Comparison of ENCODE assay signal across 10 cellular contexts in the genomic region with DNA sequence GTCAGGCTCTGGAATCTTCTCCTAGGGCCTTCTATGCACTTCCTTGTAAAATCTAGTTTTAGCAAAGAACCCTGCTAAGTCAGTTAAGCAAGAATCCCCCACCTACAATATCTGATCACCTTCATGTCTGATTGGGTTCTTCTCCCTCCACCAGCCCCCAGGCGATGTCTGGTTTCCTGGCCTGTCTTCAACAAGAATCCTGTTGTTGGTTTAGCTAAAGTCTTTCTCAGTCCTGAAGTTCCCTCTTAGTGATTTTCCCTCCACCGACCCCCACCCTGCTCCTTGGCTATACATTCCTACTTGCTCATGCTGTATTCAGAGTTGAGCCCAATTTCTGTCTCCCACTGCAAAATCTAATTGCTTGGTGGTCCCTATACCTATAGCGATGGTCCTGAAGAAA. TPM values are rescaled to one million over a fixed set of nuclear protein-coding genes. Genes with fewer than 3 reads are reported as not detected.
DNase-seq lines count a peak whose midpoint lies in the region; ATAC-seq and TF ChIP-seq lines count a peak whose summit lies in the region.
"Had no signal": no experiment of that assay in that cellular context is flagged by ENCODE, and none has a peak within 500 bp of the region (broad histone marks: within the 10 kb centered on the region; RNA-seq: fewer than 3 reads in every experiment).

No MANE protein-coding gene starts in this region.

- peaks cover 25 to 27% of the 10 kb centered on the region in 2 experiments for H3K4me1 ChIP-seq in HCT116 (ENCODE audit: control insufficient read depth in 1 of 2, insufficient read depth in 2 of 2, low read length in 2 of 2)
- H3K4me1 ChIP-seq in foreskin keratinocyte, result peaks cover 11% of the 10 kb centered on the region
- H3K4me1 ChIP-seq in sigmoid colon, result peaks cover 0 to 19% (median 14%) of the 10 kb centered on the region in 4 donors

- TF ChIP-seq POLR2A in HCT116 (IDR thresholded peaks at IDR 0.05; ENCODE audit: borderline replicate concordance, extremely low read depth, insufficient read depth, insufficient read length), result no peak
- TF ChIP-seq POLR2A in sigmoid colon (IDR thresholded peaks at IDR 0.05), result no peak

- 96 to 97% methylated on average over 3 of the region's 3 CpGs for WGBS in sigmoid colon, 2 donors

- H3K36me3 ChIP-seq in HCT116 (ENCODE audit: control insufficient read depth in 1 of 2, insufficient read depth in 2 of 2, low read length in 2 of 2) (no peaks in the 10 kb centered on the region), sigmoid colon (no peaks in the 10 kb centered on the region)

- peak overlapping the region; percentile 38; the same call in 1 of the 2 replicates for H3K4me2 ChIP-seq in HCT116 (ENCODE audit: low read length)

- DNase-seq in HCT116 (ENCODE audit: low read depth, low spot score) (no peak), T-cell (no peak), foreskin keratinocyte (no peak), sigmoid colon (no peak), HuH-7.5 (ENCODE audit: low spot score) (no peak)
- no peak for DNase-seq in activated CD4-positive, alpha-beta T cell treated with anti-CD3 and anti-CD28 coated beads for 36 hours
- no peak for DNase-seq in stimulated activated naive CD4-positive, alpha-beta T cell (lab: John Stamatoyannopoulos, UW)
- DNase-seq: COR-L47; stimulated activated naive CD8-positive, alpha-beta T cell treated with anti-CD3 and anti-CD28 coated beads, Interleukin-15, Interleukin-2, amounts not matched to agents 100 U/mL and 50 U/mL, for 24 hours had no signal

- no peak for TF ChIP-seq RAD21 in HCT116 (IDR thresholded peaks at IDR 0.05; ENCODE audit: low read depth)

- peaks cover 2% of the 10 kb centered on the region for H3K36me3 Mint-ChIP-seq in T-cell
- no peaks in the 10 kb centered on the region for H3K36me3 Mint-ChIP-seq in activated CD4-positive, alpha-beta T cell treated with anti-CD3 and anti-CD28 coated beads for 36 hours (ENCODE audit: low read depth)

- H2AFZ ChIP-seq in HCT116 (ENCODE audit: low read depth, low read length, poor library complexity, severe bottlenecking), result peak overlapping the region; percentile 91

- CTCF ChIA-PET in HCT116 (lab: Charles Lee), result interaction anchor here (1.3 kb wide), 1 partner anchor 43 kb away, joined by 6 read pairs; no protein-coding TSS in a partner anchor
- CTCF ChIA-PET in T-cell (lab: Charles Lee), result no interaction called here
- CTCF ChIA-PET in activated CD4-positive, alpha-beta T cell treated with anti-CD3 and anti-CD28 coated beads for 36 hours (lab: Charles Lee), result interaction anchor here (1.5 kb wide), 1 partner anchor 43 kb away, joined by 3 read pairs; no protein-coding TSS in a partner anchor

- TF ChIP-seq EP300 in sigmoid colon (IDR thresholded peaks at IDR 0.05), result no peak

- H3K4me3 ChIP-seq in HCT116 (replicated peaks in 1 of 2; ENCODE audit: low read depth in 1 of 2, low read length in 2 of 2) (no peak overlapping the region), sigmoid colon (no peak overlapping the region)

- H3K9me3 Mint-ChIP-seq in T-cell, result peaks cover 5 to 9% (median 6%) of the 10 kb centered on the region in 3 donors
- peaks cover 11% of the 10 kb centered on the region for H3K9me3 Mint-ChIP-seq in activated CD4-positive, alpha-beta T cell treated with anti-CD3 and anti-CD28 coated beads for 36 hours (ENCODE audit: low read depth)

- peaks cover 0 to under 1% of the 10 kb centered on the region in 2 donors for H3K27me3 Mint-ChIP-seq in T-cell
- H3K27me3 Mint-ChIP-seq in activated CD4-positive, alpha-beta T cell treated with anti-CD3 and anti-CD28 coated beads for 36 hours, result no peaks in the 10 kb centered on the region

- ATAC-seq in HCT116 (no peak), T-cell (replicated peaks in 1 of 4) (no peak), foreskin keratinocyte (no peak), HG03354 (IDR thresholded peaks at IDR 0.05; ENCODE audit: poor library complexity, severe bottlenecking, unreplicated experiment) (no peak)
- no peak for ATAC-seq in activated CD4-positive, alpha-beta T cell treated with anti-CD3 and anti-CD28 coated beads for 36 hours
- ATAC-seq: stimulated activated naive CD8-positive, alpha-beta T cell treated with anti-CD3 and anti-CD28 coated beads, Interleukin-15, Interleukin-2, amounts not matched to agents 100 U/mL and 50 U/mL, for 24 hours had no signal

- H3K4me3 Mint-ChIP-seq in T-cell, result peak overlapping the region in 1 of 3 donors; percentile 68
- no peak overlapping the region for H3K4me3 Mint-ChIP-seq in activated CD4-positive, alpha-beta T cell treated with anti-CD3 and anti-CD28 coated beads for 36 hours

- RAD21 ChIA-PET in HCT116 (lab: Charles Lee; ENCODE audit: low non-redundant PET in 1 of 2, low total read pairs in 2 of 2, uncharacterized antibody in 2 of 2, unreplicated experiment in 2 of 2), result no interaction called here

- H3K27ac Mint-ChIP-seq in T-cell, result peak overlapping the region; percentile 11 to 46
- H3K27ac Mint-ChIP-seq in activated CD4-positive, alpha-beta T cell treated with anti-CD3 and anti-CD28 coated beads for 36 hours, result no peak overlapping the region

- BruUV-seq in HCT116 (replicated peaks; lab: Mats Ljungman, UMichigan), result TSS peak; percentile 86

- H3K27me3 ChIP-seq in HCT116 (ENCODE audit: insufficient read depth, low read length) (no peaks in the 10 kb centered on the region), foreskin keratinocyte (no peaks in the 10 kb centered on the region), sigmoid colon (no peaks in the 10 kb centered on the region)

- H3K9me3 ChIP-seq in HCT116 (ENCODE audit: control insufficient read depth in 1 of 2, insufficient read depth in 1 of 2, low read depth in 1 of 2, low read length in 2 of 2) (peaks cover 0 to 5% of the 10 kb centered on the region in 2 experiments; a peak in 2 of 4 replicates), sigmoid colon (peaks cover 0 to 8% (median 3%) of the 10 kb centered on the region in 4 donors)

- H4K20me1 ChIP-seq in HCT116 (ENCODE audit: insufficient read depth), result no peaks in the 10 kb centered on the region

- TF ChIP-seq CTCF in HCT116 (IDR thresholded peaks at IDR 0.05 in 2 of 3, conservative IDR thresholded peaks at IDR 0.05 in 1 of 3; ENCODE audit: borderline replicate concordance in 1 of 3, insufficient read depth in 1 of 3, low read depth in 2 of 3, low read length in 2 of 3) (no peak), foreskin keratinocyte (conservative IDR thresholded peaks at IDR 0.05) (no peak), sigmoid colon (IDR thresholded peaks at IDR 0.05) (no peak)

- no peaks in the 10 kb centered on the region for H3K79me2 ChIP-seq in HCT116 (ENCODE audit: insufficient read depth, low read length)

- POLR2A ChIA-PET in HCT116 (lab: Charles Lee) (no interaction called here), T-cell (lab: Charles Lee) (no interaction called here)
- POLR2A ChIA-PET in activated CD4-positive, alpha-beta T cell treated with anti-CD3 and anti-CD28 coated beads for 36 hours (lab: Charles Lee), result no interaction called here

- peaks cover 15 to 21% (median 21%) of the 10 kb centered on the region in 3 donors for H3K4me1 Mint-ChIP-seq in T-cell
- peaks cover 9% of the 10 kb centered on the region for H3K4me1 Mint-ChIP-seq in activated CD4-positive, alpha-beta T cell treated with anti-CD3 and anti-CD28 coated beads for 36 hours

- H3K9ac ChIP-seq in HCT116 (ENCODE audit: low read length), result peak overlapping the region; percentile 37

- no peaks in the 10 kb centered on the region for H3K9me2 ChIP-seq in HCT116 (ENCODE audit: insufficient read depth)

- intact Hi-C loops in HCT116 (cut with micrococcal nuclease), result no loop called here
- intact Hi-C loops in sigmoid colon (cut with DNase I), result no loop called here
- intact Hi-C loops in activated CD4-positive, alpha-beta T cell treated with anti-CD3 and anti-CD28 coated beads for 36 hours (cut with DNase I, micrococcal nuclease), result no loop called here

- H3K27ac ChIP-seq in HCT116 (ENCODE audit: low read depth, low read length) (peak overlapping the region; percentile 66), foreskin keratinocyte (peak overlapping the region; percentile 11), sigmoid colon (peak overlapping the region; percentile 50 to 63 (median 60))

TF ChIP-seq in HCT116, 20 proteins besides CTCF, POLR2A, EP300 and RAD21 (continues in another document):
- TF ChIP-seq CBX3 (IDR thresholded peaks at IDR 0.05; ENCODE audit: low read depth) (no peak), ZNF274 (IDR thresholded peaks at IDR 0.05; ENCODE audit: low read depth, low read length) (no peak), ATF3 (IDR thresholded peaks at IDR 0.05) (no peak), ELF1 (IDR thresholded peaks at IDR 0.05; ENCODE audit: borderline replicate concordance, low read depth) (no peak), EGR1 (IDR thresholded peaks at IDR 0.05; ENCODE audit: low read depth) (no peak)
- TF ChIP-seq, protein P1, sequence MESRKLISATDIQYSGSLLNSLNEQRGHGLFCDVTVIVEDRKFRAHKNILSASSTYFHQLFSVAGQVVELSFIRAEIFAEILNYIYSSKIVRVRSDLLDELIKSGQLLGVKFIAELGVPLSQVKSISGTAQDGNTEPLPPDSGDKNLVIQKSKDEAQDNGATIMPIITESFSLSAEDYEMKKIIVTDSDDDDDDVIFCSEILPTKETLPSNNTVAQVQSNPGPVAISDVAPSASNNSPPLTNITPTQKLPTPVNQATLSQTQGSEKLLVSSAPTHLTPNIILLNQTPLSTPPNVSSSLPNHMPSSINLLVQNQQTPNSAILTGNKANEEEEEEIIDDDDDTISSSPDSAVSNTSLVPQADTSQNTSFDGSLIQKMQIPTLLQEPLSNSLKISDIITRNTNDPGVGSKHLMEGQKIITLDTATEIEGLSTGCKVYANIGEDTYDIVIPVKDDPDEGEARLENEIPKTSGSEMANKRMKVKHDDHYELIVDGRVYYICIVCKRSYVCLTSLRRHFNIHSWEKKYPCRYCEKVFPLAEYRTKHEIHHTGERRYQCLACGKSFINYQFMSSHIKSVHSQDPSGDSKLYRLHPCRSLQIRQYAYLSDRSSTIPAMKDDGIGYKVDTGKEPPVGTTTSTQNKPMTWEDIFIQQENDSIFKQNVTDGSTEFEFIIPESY (IDR thresholded peaks at IDR 0.05; ENCODE audit: extremely low read depth, insufficient replicate concordance, low read length), result no peak
- TF ChIP-seq, protein P2, sequence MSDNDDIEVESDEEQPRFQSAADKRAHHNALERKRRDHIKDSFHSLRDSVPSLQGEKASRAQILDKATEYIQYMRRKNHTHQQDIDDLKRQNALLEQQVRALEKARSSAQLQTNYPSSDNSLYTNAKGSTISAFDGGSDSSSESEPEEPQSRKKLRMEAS (IDR thresholded peaks at IDR 0.05), result no peak

RNA-seq across cellular contexts. Expression of gene SLC46A3, which starts 35.2 kb away (rescaled TPM):
- total RNA-seq in HCT116 (2021; ENCODE audit: unreplicated experiment), result 0.93 TPM
- polyA plus RNA-seq in HCT116 (2012), result 0.62 and 0.87 TPM in 2 replicates
- total RNA-seq in T-cell, result 10 to 100 TPM; 12.1 to 20.7 (median 18.2) TPM
- total RNA-seq in foreskin keratinocyte, result 10.1 and 12.6 TPM in 2 replicates
- 7.7 and 8.2 TPM in 2 replicates for polyA plus RNA-seq in foreskin keratinocyte
- 10 to 100 TPM; 14.1 to 18.2 (median 15.1) TPM for total RNA-seq in sigmoid colon
- 10 to 100 TPM in 1 of 3 donors, 1 to 10 TPM in 2; 6.7 to 25.6 (median 9.6) TPM for polyA plus RNA-seq in sigmoid colon
- total RNA-seq in activated CD4-positive, alpha-beta T cell treated with anti-CD3 and anti-CD28 coated beads for 36 hours, result 1 to 10 TPM; 2.8 to 3.2 TPM

Comparison
In these comparisons a context has a peak if more than half of its experiments do, and no peak if none do; other contexts are left out.
1. H3K27ac ChIP-seq: peak in every context shown above with its lines; median percentile 66 in HCT116; 60 in sigmoid colon; 11 in foreskin keratinocyte.
2. CTCF ChIA-PET loops: an anchor here in HCT116 (1.3 kb wide) and activated CD4-positive, alpha-beta T cell treated with anti-CD3 and anti-CD28 coated beads for 36 hours (1.5 kb wide); none called in T-cell.